Comparison of ENCODE assay signal across 36 cellular contexts in genomic region chr17:43915561-43915960, GRCh38. TPM values are rescaled to one million over a fixed set of nuclear protein-coding genes. Genes with fewer than 3 reads are reported as not detected.
"Had no signal": no experiment of that assay in that cellular context is flagged by ENCODE, and none has a peak within 500 bp of the region (broad histone marks: within the 10 kb centered on the region; RNA-seq: fewer than 3 reads in every experiment).

No MANE protein-coding gene starts in this region.

- FAIRE-seq: astrocyte, endothelial cell of umbilical vein, kidney, pancreas had no signal

- H3K9me3 ChIP-seq: gastroesophageal sphincter, pancreas, prostate gland had no signal

- H3K4me3 ChIP-seq: gastroesophageal sphincter, pancreas, prostate gland, skin epidermis had no signal

- H3K27ac ChIP-seq: brain microvascular endothelial cell, gastroesophageal sphincter, pancreas, prostate gland, skin epidermis had no signal

- H3K27me3 ChIP-seq: pancreas had no signal

- H3K4me1 ChIP-seq: pancreas, prostate gland had no signal

- DNase-seq: activated CD4-positive, alpha-beta memory T cell treated with anti-CD3 and anti-CD28 coated beads, Interleukin-2, amount 10 ng/mL, durations not matched to agents 7 days and 5 days; activated CD4-positive, alpha-beta T cell treated with anti-CD3 and anti-CD28 coated beads for 1 hour; activated CD4-positive, alpha-beta T cell treated with anti-CD3 and anti-CD28 coated beads, Interleukin-2, amount 10 ng/mL, durations not matched to agents 7 days and 5 days; activated CD8-positive, alpha-beta memory T cell treated with anti-CD3 and anti-CD28 coated beads, Interleukin-2, amount 50 U/mL, for 48 hours; activated gamma-delta T cell treated with Interleukin-2 at 50 U/mL for 16 hours; activated naive CD4-positive, alpha-beta T cell treated with anti-CD3 and anti-CD28 coated beads, Interleukin-2, amount 50 U/mL, for 16 hours; activated T-cell treated with anti-CD3 and anti-CD28 coated beads, Interleukin-2, amount 50 U/mL, for 4 hours; amniotic stem cell; brain microvascular endothelial cell; caudate nucleus; cortex of kidney; effector memory CD8-positive, alpha-beta T cell; head of caudate nucleus; hypothalamus; immature natural killer cell; midbrain; naive thymus-derived CD8-positive, alpha-beta T cell; nucleus accumbens; pancreas; retina; stimulated activated CD4-positive, alpha-beta T cell treated with anti-CD3 and anti-CD28 coated beads, Interleukin-4, amount 100 ng/mL, for 24 hours; substantia nigra had no signal

- ATAC-seq: activated T-cell treated with anti-CD3 and anti-CD28 coated beads, Interleukin-2, amount 50 U/mL, for 4 hours; activated T-helper 17 cell treated with anti-CD3 and anti-CD28 coated beads, Interleukin-2, amount 50 U/mL, for 72 hours; effector memory CD8-positive, alpha-beta T cell; gastroesophageal sphincter; naive thymus-derived CD8-positive, alpha-beta T cell; pancreas; sciatic nerve; stimulated activated effector memory CD8-positive, alpha-beta T cell treated with anti-CD3 and anti-CD28 coated beads, Interleukin-12 subunit alpha, Interleukin-12 subunit beta, amount 100 ng/mL, for 72 hours; WTC11 had no signal

- H3K36me3 ChIP-seq: brain microvascular endothelial cell, gastroesophageal sphincter, pancreas, prostate gland had no signal

RNA-seq across cellular contexts. Expression of gene PPY, which starts 26.7 kb away (rescaled TPM):
- total RNA-seq: activated CD4-positive, alpha-beta memory T cell treated with anti-CD3 and anti-CD28 coated beads, Interleukin-2, amount 10 ng/mL, durations not matched to agents 7 days and 5 days; activated CD4-positive, alpha-beta T cell treated with anti-CD3 and anti-CD28 coated beads, Interleukin-2, amount 10 ng/mL, durations not matched to agents 7 days and 5 days; activated T-cell treated with anti-CD3 and anti-CD28 coated beads, Interleukin-2, amount 50 U/mL, for 4 hours; astrocyte; chondrocyte; endothelial cell of umbilical vein; gastroesophageal sphincter; kidney; lower leg skin; naive thymus-derived CD8-positive, alpha-beta T cell; neural crest cell; prostate gland; sciatic nerve; WTC11 had no signal
- polyA plus RNA-seq: endothelial cell of umbilical vein; esophagus; immature natural killer cell; naive thymus-derived CD8-positive, alpha-beta T cell had no signal

RNA-seq across cellular contexts. Expression of gene PYY, which starts 38.2 kb away (rescaled TPM):
- total RNA-seq: activated CD4-positive, alpha-beta memory T cell treated with anti-CD3 and anti-CD28 coated beads, Interleukin-2, amount 10 ng/mL, durations not matched to agents 7 days and 5 days; activated CD4-positive, alpha-beta T cell treated with anti-CD3 and anti-CD28 coated beads, Interleukin-2, amount 10 ng/mL, durations not matched to agents 7 days and 5 days; activated T-cell treated with anti-CD3 and anti-CD28 coated beads, Interleukin-2, amount 50 U/mL, for 4 hours; activated T-helper 17 cell treated with anti-CD3 and anti-CD28 coated beads, Interleukin-2, amount 50 U/mL, for 72 hours; astrocyte; chondrocyte; endothelial cell of umbilical vein; gastroesophageal sphincter; kidney; lower leg skin; naive thymus-derived CD8-positive, alpha-beta T cell; neural crest cell; prostate gland; sciatic nerve had no signal
- polyA plus RNA-seq: endothelial cell of umbilical vein; esophagus; immature natural killer cell; naive thymus-derived CD8-positive, alpha-beta T cell had no signal
